ENCODE assay signal across 8 cellular contexts in genomic region chr11:16739326-16739875, GRCh38. TPM values are rescaled to one million over a fixed set of nuclear protein-coding genes. Genes with fewer than 3 reads are reported as not detected.
DNase-seq lines count a peak whose midpoint lies in the region; ATAC-seq, FAIRE-seq and TF ChIP-seq lines count a peak whose summit lies in the region.

No MANE protein-coding gene starts in this region.

- peak overlapping the region; percentile 96 to 98 for H3K9ac ChIP-seq in kidney (ENCODE audit: low read length in 2 of 2)

- 6 to 10% (median 8%) methylated on average over 20 of the region's 20 CpGs for WGBS in adrenal gland, 4 donors
- WGBS in urinary bladder = 4% methylated on average over 20 of the region's 20 CpGs

- no peaks in the 10 kb centered on the region for H3K27me3 ChIP-seq in adrenal gland

- DNase-seq in SIG-M5 treated with dmso at 0.1 percent for 504 hours (lab: John Stamatoyannopoulos, UW; ENCODE audit: unreplicated experiment) (peak; percentile 25), SIG-M5 (lab: John Stamatoyannopoulos, UW) (no peak), adrenal gland (no peak), kidney (no peak), inferior parietal cortex (ENCODE audit: extremely low spot score) (no peak), globus pallidus (ENCODE audit: low spot score) (no peak)

- intact Hi-C loops in adrenal gland (cut with DNase I) = no loop called here
- intact Hi-C loops in kidney (cut with DNase I) = no loop called here

- no peaks in the 10 kb centered on the region for H3K36me3 ChIP-seq in adrenal gland (replicated peaks in 1 of 2)
- H3K36me3 ChIP-seq in kidney (ENCODE audit: control insufficient read depth in 1 of 2, insufficient read depth in 2 of 2, low read length in 2 of 2) = no peaks in the 10 kb centered on the region
- H3K36me3 ChIP-seq in urinary bladder (ENCODE audit: insufficient read depth) = no peaks in the 10 kb centered on the region

- H3K4me1 ChIP-seq in adrenal gland (replicated peaks in 1 of 2) (peaks cover 14 to 42% of the 10 kb centered on the region in 2 donors), kidney (ENCODE audit: control insufficient read depth in 1 of 2, insufficient read depth in 1 of 2, low read depth in 1 of 2, low read length in 2 of 2) (peaks cover 0 to 11% of the 10 kb centered on the region in 2 donors), urinary bladder (ENCODE audit: insufficient read depth) (peaks cover 1% of the 10 kb centered on the region)

- H3K9me3 ChIP-seq in adrenal gland (replicated peaks in 1 of 3) (no peaks in the 10 kb centered on the region), kidney (ENCODE audit: control insufficient read depth in 1 of 2, low read length in 2 of 2) (no peaks in the 10 kb centered on the region)

- H3K27ac ChIP-seq in adrenal gland (peak overlapping the region in 4 of 5 donors; percentile 78 to 95 (median 94)), kidney (ENCODE audit: low read depth in 2 of 2, low read length in 2 of 2) (peak overlapping the region; percentile 92 to 97), urinary bladder (ENCODE audit: low read depth) (peak overlapping the region; percentile 96)

- no peak for FAIRE-seq in kidney (lab: Jason Lieb, UNC)

- H3K4me3 ChIP-seq in adrenal gland (peak overlapping the region; percentile 65 to 100 (median 80)), kidney (ENCODE audit: low read length in 2 of 2) (peak overlapping the region; percentile 87 to 99), urinary bladder (ENCODE audit: low read depth, low read length) (peak overlapping the region; percentile 86)

- TF ChIP-seq POLR2A in adrenal gland (IDR thresholded peaks at IDR 0.05) = no peak

- ATAC-seq in GM21723 (IDR thresholded peaks at IDR 0.05; ENCODE audit: unreplicated experiment) = no peak

- peak in 1 of 6 experiments; percentile 5 for TF ChIP-seq CTCF in adrenal gland (IDR thresholded peaks at IDR 0.05)
- TF ChIP-seq CTCF in kidney (IDR thresholded peaks at IDR 0.05; ENCODE audit: borderline replicate concordance, extremely low read depth, insufficient read depth) = no peak

RNA-seq across cellular contexts. Expression of gene C11orf58, which starts 1.0 kb away (rescaled TPM):
- total RNA-seq in adrenal gland (100 to 1,000 TPM; 107 to 297 (median 125) TPM), kidney (117 TPM), urinary bladder (217 TPM)
- polyA plus RNA-seq in adrenal gland (100 to 1,000 TPM in 1 of 3 donors, 10 to 100 TPM in 2; 63.7 to 251 (median 85.7) TPM), kidney (ENCODE audit: insufficient read depth, low read depth, low replicate concordance) (113 TPM), urinary bladder (154 TPM)
